ENCODE assay signal across 26 cellular contexts in genomic region chr19:30119180-30119920, GRCh38.
"Had no signal": no experiment of that assay in that cellular context is flagged by ENCODE, and none has a peak within 500 bp of the region (broad histone marks: within the 10 kb centered on the region; RNA-seq: fewer than 3 reads in every experiment).

No MANE protein-coding gene starts in this region.

- H3K4me2 ChIP-seq: smooth muscle cell had no signal

- H3K4me1 ChIP-seq: esophagus squamous epithelium, heart right ventricle, parathyroid adenoma, prostate gland, right atrium auricular region, testis, tibial artery had no signal

- DNase-seq: cortex of kidney; effector memory CD8-positive, alpha-beta T cell; erythroblast; esophagus squamous epithelium; foreskin melanocyte; glutamatergic neuron; heart right ventricle; hippocampal formation; islet precursor cell; left ventricle myocardium superior; natural killer cell; stimulated activated CD4-positive, alpha-beta T cell treated with anti-CD3 and anti-CD28 coated beads, Interleukin-2, amount 100 ng/mL, for 24 hours; stimulated activated CD4-positive, alpha-beta T cell treated with anti-CD3 and anti-CD28 coated beads, Interleukin-4, amount 100 ng/mL, for 24 hours; stimulated activated naive CD4-positive, alpha-beta T cell treated with Interleukin-2 at 50 U/mL for 16 hours; substantia nigra; testis; tibial artery had no signal

- H2AFZ ChIP-seq: parathyroid adenoma had no signal

- ATAC-seq: effector memory CD8-positive, alpha-beta T cell; heart right ventricle; left ventricle myocardium superior; natural killer cell; sciatic nerve; stimulated activated effector memory CD8-positive, alpha-beta T cell treated with anti-CD3 and anti-CD28 coated beads, Interleukin-12 subunit alpha, Interleukin-12 subunit beta, amount 100 ng/mL, for 72 hours had no signal

- H3K4me3 ChIP-seq: esophagus squamous epithelium, heart right ventricle, lung, prostate gland, right atrium auricular region, smooth muscle cell, testis, tibial artery had no signal

- H3K27ac Mint-ChIP-seq: effector memory CD8-positive, alpha-beta T cell; memory B cell; natural killer cell; stimulated activated effector memory CD8-positive, alpha-beta T cell treated with anti-CD3 and anti-CD28 coated beads, Interleukin-12 subunit alpha, Interleukin-12 subunit beta, amount 100 ng/mL, for 72 hours; type B pancreatic cell had no signal

- H3K9me3 ChIP-seq: esophagus squamous epithelium, heart right ventricle, prostate gland, right atrium auricular region, testis, tibial artery had no signal

- H3K27ac ChIP-seq: esophagus squamous epithelium, heart right ventricle, parathyroid adenoma, prostate gland, right atrium auricular region, testis, tibial artery had no signal

- H3K4me3 Mint-ChIP-seq: effector memory CD8-positive, alpha-beta T cell; memory B cell; natural killer cell; stimulated activated effector memory CD8-positive, alpha-beta T cell treated with anti-CD3 and anti-CD28 coated beads, Interleukin-12 subunit alpha, Interleukin-12 subunit beta, amount 100 ng/mL, for 72 hours; type B pancreatic cell had no signal

- H3K9ac ChIP-seq: parathyroid adenoma had no signal

- H3K4me1 Mint-ChIP-seq: natural killer cell; stimulated activated effector memory CD8-positive, alpha-beta T cell treated with anti-CD3 and anti-CD28 coated beads, Interleukin-12 subunit alpha, Interleukin-12 subunit beta, amount 100 ng/mL, for 72 hours had no signal

- H3K36me3 ChIP-seq: esophagus squamous epithelium, heart right ventricle, prostate gland, right atrium auricular region, tibial artery had no signal

- H3K9me3 Mint-ChIP-seq: effector memory CD8-positive, alpha-beta T cell; natural killer cell; stimulated activated effector memory CD8-positive, alpha-beta T cell treated with anti-CD3 and anti-CD28 coated beads, Interleukin-12 subunit alpha, Interleukin-12 subunit beta, amount 100 ng/mL, for 72 hours had no signal

- H3K27me3 ChIP-seq: right atrium auricular region, testis had no signal
